Comparison of ENCODE assay signal across 9 cellular contexts in the genomic region with DNA sequence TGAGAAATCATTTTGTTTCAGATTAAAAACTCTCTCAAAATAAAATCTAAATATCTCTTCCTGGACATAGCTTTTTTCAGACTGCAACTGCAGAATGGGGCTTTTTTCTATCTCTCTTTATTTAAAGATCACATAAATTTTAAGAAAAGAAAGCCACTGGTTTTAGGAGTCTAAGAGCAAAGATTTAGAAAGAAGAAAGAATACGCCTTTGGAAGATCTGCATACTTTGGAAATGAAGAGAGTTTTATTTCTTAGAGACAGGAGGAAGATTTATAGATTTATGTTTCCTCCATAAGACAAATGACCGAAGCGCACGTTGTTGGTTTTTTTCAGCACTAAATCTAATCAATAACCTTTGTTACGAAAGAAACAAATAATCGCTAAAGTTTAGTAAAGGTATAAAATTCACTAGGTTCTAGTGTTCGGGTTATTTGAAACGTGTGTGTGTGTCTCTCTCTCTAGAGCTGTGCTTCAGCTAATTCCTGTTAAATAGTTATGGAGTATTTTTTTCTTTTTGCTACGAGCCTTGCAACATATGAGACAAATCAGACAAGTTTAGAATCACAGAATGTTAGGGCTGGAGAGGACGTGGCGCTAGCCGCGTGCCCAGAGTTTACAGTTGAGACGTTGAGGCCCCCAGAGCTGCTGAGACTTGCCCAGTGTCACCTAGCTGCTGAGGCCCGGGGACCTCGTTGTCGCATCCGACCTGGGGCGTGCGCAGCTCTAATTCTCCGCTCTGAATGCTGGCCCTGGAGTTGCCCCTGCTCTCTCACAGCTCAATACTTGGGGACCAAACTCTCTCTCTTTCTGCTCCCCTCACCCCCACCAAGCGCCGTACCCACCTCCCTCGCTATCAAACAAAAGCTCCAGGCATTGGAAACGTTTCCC.
A peak's percentile ranks its signal among the peaks of the same experiment; 100 is the strongest.
DNase-seq lines count a peak whose midpoint lies in the region; ATAC-seq and TF ChIP-seq lines count a peak whose summit lies in the region.
"Had no signal": no experiment of that assay in that cellular context is flagged by ENCODE, and none has a peak within 500 bp of the region (broad histone marks: within the 10 kb centered on the region; RNA-seq: fewer than 3 reads in every experiment).

No MANE protein-coding gene starts in this region.

- H2BK120ac ChIP-seq in trophoblast cell (ENCODE audit: insufficient read depth, low read length, poor library complexity), result no peak overlapping the region

- no peak overlapping the region for H4K12ac ChIP-seq in trophoblast cell (ENCODE audit: low read depth, low read length)

- peak overlapping the region; percentile 27 to 82 (median 70) for H3K27ac ChIP-seq in gastroesophageal sphincter
- H3K27ac ChIP-seq in trophoblast cell (ENCODE audit: low read depth, low read length), result no peak overlapping the region
- H3K27ac ChIP-seq: KMS-11 had no signal

- H3K4me1 Mint-ChIP-seq in T-helper 17 cell, result no peaks in the 10 kb centered on the region

- no peak overlapping the region for H4K91ac ChIP-seq in trophoblast cell (ENCODE audit: low read depth, low read length)

- no peak overlapping the region for H3K14ac ChIP-seq in trophoblast cell (ENCODE audit: low read length)

- no peak overlapping the region for H3K9ac ChIP-seq in trophoblast cell (ENCODE audit: low read length)
- H3K9ac ChIP-seq: KMS-11 had no signal

- no peak overlapping the region for H3K23ac ChIP-seq in trophoblast cell (ENCODE audit: low read length)

- TF ChIP-seq EP300 in gastroesophageal sphincter (IDR thresholded peaks at IDR 0.05), result no peak

- H3K4me1 ChIP-seq in gastroesophageal sphincter (peaks cover 0 to 45% (median 10%) of the 10 kb centered on the region in 3 donors), trophoblast cell (ENCODE audit: control insufficient read depth in 1 of 2, insufficient read depth in 2 of 2, low read length in 2 of 2) (peaks cover 4 to 13% of the 10 kb centered on the region in 2 experiments)

- no peak for ATAC-seq in T-helper 17 cell
- peak; percentile 2 for ATAC-seq in gastroesophageal sphincter
- no peak for ATAC-seq in HG02798 (IDR thresholded peaks at IDR 0.05; ENCODE audit: poor library complexity, unreplicated experiment)

- H3K9me3 ChIP-seq in T-helper 17 cell (ENCODE audit: control insufficient read depth, low read length, poor library complexity, severe bottlenecking) (no peaks in the 10 kb centered on the region), gastroesophageal sphincter (no peaks in the 10 kb centered on the region), trophoblast cell (ENCODE audit: insufficient read depth, low read depth, low read length) (no peaks in the 10 kb centered on the region)

- H3K18ac ChIP-seq in trophoblast cell (ENCODE audit: low read length), result no peak overlapping the region

- no peak overlapping the region for H2BK12ac ChIP-seq in trophoblast cell (ENCODE audit: low read length)

- peak overlapping the region; percentile 51 to 55 for H3K4me3 ChIP-seq in gastroesophageal sphincter
- peak overlapping the region; percentile 37 for H3K4me3 ChIP-seq in trophoblast cell (ENCODE audit: low read depth, low read length)

- no peaks in the 10 kb centered on the region for H3K79me2 ChIP-seq in trophoblast cell (ENCODE audit: control insufficient read depth, insufficient read depth, low read length, poor library complexity)

- H3K27ac Mint-ChIP-seq in T-helper 17 cell, result peak overlapping the region; percentile 75

- peak overlapping the region; percentile 66 for H3K4me2 ChIP-seq in trophoblast cell (ENCODE audit: low read length)
- H3K4me2 ChIP-seq: KMS-11 had no signal

- H3K4me3 Mint-ChIP-seq in T-helper 17 cell, result peak overlapping the region; percentile 67

- no peak overlapping the region for H2AK5ac ChIP-seq in trophoblast cell (ENCODE audit: low read length)

- peak in 1 of 2 donors; percentile 12 for TF ChIP-seq POLR2A in gastroesophageal sphincter (IDR thresholded peaks at IDR 0.05)

- H2AFZ ChIP-seq in trophoblast cell (ENCODE audit: insufficient read depth, low read length, poor library complexity), result no peak overlapping the region

- DNase-seq in Daoy (ENCODE audit: low read depth) (peak; percentile 33), T-helper 17 cell (no peak), trophoblast cell (no peak), AG08396 (ENCODE audit: low spot score) (no peak), NCI-H2227 treated with DMSO at 0.1 percent for 48 hours (lab: John Stamatoyannopoulos, UW) (no peak), SKM-1 (lab: John Stamatoyannopoulos, UW; ENCODE audit: unreplicated experiment) (no peak)

- no peaks in the 10 kb centered on the region for H3K79me1 ChIP-seq in trophoblast cell (ENCODE audit: low read length)

- H3K4ac ChIP-seq in trophoblast cell (ENCODE audit: low read depth, low read length), result no peak overlapping the region

- H4K8ac ChIP-seq in trophoblast cell (ENCODE audit: low read depth, low read length), result no peak overlapping the region

- no peaks in the 10 kb centered on the region for H3K36me3 Mint-ChIP-seq in T-helper 17 cell (ENCODE audit: low read depth)

- 26 to 53% methylated on average over 9 to 20 of the region's 25 CpGs for WGBS in gastroesophageal sphincter (ENCODE audit: low coverage in 1 of 2), 2 donors
- no CpG with 5 or more reads among the region's 25 CpGs for WGBS in trophoblast cell (ENCODE audit: extremely low coverage, insufficient coverage, insufficient read length)

- peaks cover 38% of the 10 kb centered on the region for H3K27me3 Mint-ChIP-seq in T-helper 17 cell

- H3K36me3 ChIP-seq in gastroesophageal sphincter (no peaks in the 10 kb centered on the region), trophoblast cell (ENCODE audit: control insufficient read depth in 1 of 2, insufficient read depth in 2 of 2, low read length in 2 of 2) (no peaks in the 10 kb centered on the region)

- no peak overlapping the region for H2BK5ac ChIP-seq in trophoblast cell (ENCODE audit: low read depth, low read length, poor library complexity)

- TF ChIP-seq CTCF in gastroesophageal sphincter (IDR thresholded peaks at IDR 0.05), result no peak

- H3K27me3 ChIP-seq in gastroesophageal sphincter (peaks cover 8% of the 10 kb centered on the region), trophoblast cell (ENCODE audit: insufficient read depth, low read length) (peaks cover 24% of the 10 kb centered on the region)
